Comparison of ENCODE assay signal across 2 cellular contexts in genomic region chr12:80704430-80704829, GRCh38.
TF ChIP-seq lines count a peak whose summit lies in the region.

No MANE protein-coding gene starts in this region.

TF ChIP-seq in liver, 16 proteins besides CTCF, POLR2A, EP300 and RAD21 (continued from another document):
- TF ChIP-seq FOXA1 (IDR thresholded peaks at IDR 0.05) (no peak), REST (IDR thresholded peaks at IDR 0.05) (peak; percentile 47), JUND (IDR thresholded peaks at IDR 0.05) (no peak), SP1 (IDR thresholded peaks at IDR 0.05) (peak; percentile 47), EGR1 (IDR thresholded peaks at IDR 0.05; ENCODE audit: low read depth in 2 of 2) (peak in 1 of 2 donors; percentile 33), NR2F2 (IDR thresholded peaks at IDR 0.05) (no peak), HNF4G (IDR thresholded peaks at IDR 0.05) (no peak), GABPA (IDR thresholded peaks at IDR 0.05 in 1 of 2, conservative IDR thresholded peaks at IDR 0.05 in 1 of 2) (no peak), YY1 (IDR thresholded peaks at IDR 0.05) (peak; percentile 44), RXRA (IDR thresholded peaks at IDR 0.05) (peak; percentile 33 to 60), ZBTB33 (IDR thresholded peaks at IDR 0.05) (no peak), HNF4A (conservative IDR thresholded peaks at IDR 0.05) (peak; percentile 70 to 71)
- TF ChIP-seq, protein P1, sequence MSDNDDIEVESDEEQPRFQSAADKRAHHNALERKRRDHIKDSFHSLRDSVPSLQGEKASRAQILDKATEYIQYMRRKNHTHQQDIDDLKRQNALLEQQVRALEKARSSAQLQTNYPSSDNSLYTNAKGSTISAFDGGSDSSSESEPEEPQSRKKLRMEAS (IDR thresholded peaks at IDR 0.05): no peak

TF ChIP-seq in HepG2, 621 proteins besides CTCF, POLR2A, EP300 and RAD21 (continued from another document):
- TF ChIP-seq ZNF770 (CRISPR knock-in tag; IDR thresholded peaks at IDR 0.05) (no peak), SRSF4 (IDR thresholded peaks at IDR 0.05; ENCODE audit: low read depth, low read length, poor library complexity, severe bottlenecking) (no peak), ATM (IDR thresholded peaks at IDR 0.05; ENCODE audit: borderline replicate concordance) (no peak), ZNF414 (CRISPR knock-in tag; IDR thresholded peaks at IDR 0.05) (no peak), ZNF230 (CRISPR knock-in tag; IDR thresholded peaks at IDR 0.05) (no peak), ZBTB3 (CRISPR knock-in tag; IDR thresholded peaks at IDR 0.05; ENCODE audit: borderline replicate concordance, low read depth) (no peak), HNF4A (CRISPR knock-in tag; IDR thresholded peaks at IDR 0.05) (no peak), POLR2AphosphoS5 (IDR thresholded peaks at IDR 0.05; ENCODE audit: low read depth, low read length) (no peak), ZNF577 (CRISPR knock-in tag; IDR thresholded peaks at IDR 0.05; ENCODE audit: borderline replicate concordance, low read depth) (no peak), HNRNPLL (IDR thresholded peaks at IDR 0.05; ENCODE audit: low read depth, low read length, poor library complexity, severe bottlenecking) (no peak), MYC (CRISPR knock-in tag; IDR thresholded peaks at IDR 0.05; ENCODE audit: borderline replicate concordance) (no peak), ZNF609 (CRISPR knock-in tag; IDR thresholded peaks at IDR 0.05; ENCODE audit: borderline replicate concordance) (no peak), NONO (IDR thresholded peaks at IDR 0.05) (no peak), NONO (CRISPR knock-in tag; conservative IDR thresholded peaks at IDR 0.05) (no peak), ZNF629 (CRISPR knock-in tag; conservative IDR thresholded peaks at IDR 0.05) (no peak), IRF2 (CRISPR knock-in tag; IDR thresholded peaks at IDR 0.05) (no peak)
- TF ChIP-seq, protein P2, sequence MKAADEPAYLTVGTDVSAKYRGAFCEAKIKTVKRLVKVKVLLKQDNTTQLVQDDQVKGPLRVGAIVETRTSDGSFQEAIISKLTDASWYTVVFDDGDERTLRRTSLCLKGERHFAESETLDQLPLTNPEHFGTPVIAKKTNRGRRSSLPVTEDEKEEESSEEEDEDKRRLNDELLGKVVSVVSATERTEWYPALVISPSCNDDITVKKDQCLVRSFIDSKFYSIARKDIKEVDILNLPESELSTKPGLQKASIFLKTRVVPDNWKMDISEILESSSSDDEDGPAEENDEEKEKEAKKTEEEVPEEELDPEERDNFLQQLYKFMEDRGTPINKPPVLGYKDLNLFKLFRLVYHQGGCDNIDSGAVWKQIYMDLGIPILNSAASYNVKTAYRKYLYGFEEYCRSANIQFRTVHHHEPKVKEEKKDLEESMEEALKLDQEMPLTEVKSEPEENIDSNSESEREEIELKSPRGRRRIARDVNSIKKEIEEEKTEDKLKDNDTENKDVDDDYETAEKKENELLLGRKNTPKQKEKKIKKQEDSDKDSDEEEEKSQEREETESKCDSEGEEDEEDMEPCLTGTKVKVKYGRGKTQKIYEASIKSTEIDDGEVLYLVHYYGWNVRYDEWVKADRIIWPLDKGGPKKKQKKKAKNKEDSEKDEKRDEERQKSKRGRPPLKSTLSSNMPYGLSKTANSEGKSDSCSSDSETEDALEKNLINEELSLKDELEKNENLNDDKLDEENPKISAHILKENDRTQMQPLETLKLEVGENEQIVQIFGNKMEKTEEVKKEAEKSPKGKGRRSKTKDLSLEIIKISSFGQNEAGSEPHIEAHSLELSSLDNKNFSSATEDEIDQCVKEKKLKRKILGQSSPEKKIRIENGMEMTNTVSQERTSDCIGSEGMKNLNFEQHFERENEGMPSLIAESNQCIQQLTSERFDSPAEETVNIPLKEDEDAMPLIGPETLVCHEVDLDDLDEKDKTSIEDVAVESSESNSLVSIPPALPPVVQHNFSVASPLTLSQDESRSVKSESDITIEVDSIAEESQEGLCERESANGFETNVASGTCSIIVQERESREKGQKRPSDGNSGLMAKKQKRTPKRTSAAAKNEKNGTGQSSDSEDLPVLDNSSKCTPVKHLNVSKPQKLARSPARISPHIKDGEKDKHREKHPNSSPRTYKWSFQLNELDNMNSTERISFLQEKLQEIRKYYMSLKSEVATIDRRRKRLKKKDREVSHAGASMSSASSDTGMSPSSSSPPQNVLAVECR (CRISPR knock-in tag; IDR thresholded peaks at IDR 0.05; ENCODE audit: borderline replicate concordance): no peak
